8 cellular contexts compared by ENCODE assay signal in the genomic region with DNA sequence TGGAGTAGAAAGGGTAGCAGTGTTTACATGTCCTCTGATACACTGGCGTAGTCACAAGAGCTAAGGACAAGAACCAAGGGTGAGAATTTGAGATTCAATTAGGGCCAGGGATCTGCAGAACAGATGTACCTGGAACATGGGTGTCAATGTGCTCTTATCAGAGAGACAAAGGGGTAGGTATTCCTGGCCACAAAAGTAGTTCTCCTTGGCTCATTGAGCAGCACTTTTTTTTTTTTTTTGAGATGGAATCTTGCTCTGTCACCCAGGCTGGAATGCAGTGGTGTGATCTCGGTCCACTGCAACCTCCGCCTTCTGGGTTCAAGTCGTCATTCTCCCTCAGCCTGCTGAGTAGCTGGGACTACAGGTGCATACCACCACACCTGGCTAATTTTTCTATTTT. TPM values are rescaled to one million over a fixed set of nuclear protein-coding genes. Genes with fewer than 3 reads are reported as not detected.
"Had no signal": no experiment of that assay in that cellular context is flagged by ENCODE, and none has a peak within 500 bp of the region (broad histone marks: within the 10 kb centered on the region; RNA-seq: fewer than 3 reads in every experiment).

No MANE protein-coding gene starts in this region.

RNA-seq across cellular contexts. Expression of a gene that starts 33.6 kb away (rescaled TPM):
- total RNA-seq: glomerular endothelial cell, myocyte, omental fat pad, stomach, vagina had no signal
- polyA plus RNA-seq: esophagus, liver, neural cell had no signal
